Comparison of ENCODE assay signal across 8 cellular contexts in genomic region chr11:117143871-117144476, GRCh38. TPM values are rescaled to one million over a fixed set of nuclear protein-coding genes. Genes with fewer than 3 reads are reported as not detected.
A peak's percentile ranks its signal among the peaks of the same experiment; 100 is the strongest.
DNase-seq lines count a peak whose midpoint lies in the region; ATAC-seq, FAIRE-seq and TF ChIP-seq lines count a peak whose summit lies in the region.

TSS of gene PAFAH1B2 (plus strand) at chr11:117144287. CDS start at chr11:117152448, 8,161 bp downstream.

- no peak for TF ChIP-seq EP300 in ovary (IDR thresholded peaks at IDR 0.05)

- no peak for TF ChIP-seq CTCF in ovary (IDR thresholded peaks at IDR 0.05)

- WGBS in ovary, 3 donors = 0 to 1% (median 1%) methylated on average over 41 to 48 of the region's 48 CpGs
- WGBS in thymus = under 1% methylated on average over 48 of the region's 48 CpGs

- H3K9me3 ChIP-seq in ovary (no peaks in the 10 kb centered on the region), thymus (ENCODE audit: control insufficient read depth) (no peaks in the 10 kb centered on the region)

- intact Hi-C loops in Right ventricle myocardium inferior (cut with DNase I) = loop anchor here (1.0 to 5.0 kb wide), 2 partner anchors 33 to 77 kb away; partner anchors contain the start of gene SIDT2
- intact Hi-C loops in ovary (cut with DNase I) = no loop called here

- H3K27ac ChIP-seq in ovary (peak within 1 kb of the TSS; percentile 52 to 87), thymus (ENCODE audit: low read depth) (peak within 1 kb of the TSS; percentile 96)

- H3K4me3 ChIP-seq in ovary = peak within 1 kb of the TSS; percentile 86
- H3K4me3 ChIP-seq in thymus (ENCODE audit: low read length) = peak within 1 kb of the TSS; percentile 98

- H3K4me1 ChIP-seq in ovary (ENCODE audit: insufficient read depth) (peaks cover 11% of the 10 kb centered on the region), thymus (ENCODE audit: control insufficient read depth, insufficient read depth, low read length) (peaks cover 9% of the 10 kb centered on the region)

- peak; percentile 97 for FAIRE-seq in GM12891 (lab: Jason Lieb, UNC)

- ATAC-seq in HG02798 (IDR thresholded peaks at IDR 0.05; ENCODE audit: poor library complexity, unreplicated experiment) = peak; percentile 98
- ATAC-seq in Right ventricle myocardium inferior = peak; percentile 98

- H3K27me3 ChIP-seq in ovary (no peaks in the 10 kb centered on the region), thymus (ENCODE audit: control insufficient read depth, insufficient read depth) (no peaks in the 10 kb centered on the region)

- no peaks in the 10 kb centered on the region for H3K36me3 ChIP-seq in ovary
- peaks cover 12% of the 10 kb centered on the region for H3K36me3 ChIP-seq in thymus (ENCODE audit: control insufficient read depth, insufficient read depth)

- peak; percentile 98 for DNase-seq in GM12891 (ENCODE audit: insufficient read length, low spot score)
- DNase-seq in NCI-H1417 treated with DMSO at 0.1 percent for 48 hours (lab: John Stamatoyannopoulos, UW) = peak; percentile 82
- DNase-seq in SW 1271 (lab: John Stamatoyannopoulos, UW) = peak; percentile 55 to 81
- peak; percentile 90 for DNase-seq in activated naive CD8-positive, alpha-beta T cell treated with anti-CD3 and anti-CD28 coated beads, Interleukin-2, amount 50 U/mL, for 16 hours (ENCODE audit: low read depth, low spot score)
- DNase-seq in Right ventricle myocardium inferior (ENCODE audit: missing footprints) = peak; percentile 97
- peak; percentile 96 to 97 (median 97) for DNase-seq in ovary

- peak; percentile 42; the same call in 1 of the 2 replicates for TF ChIP-seq POLR2A in GM12891 (IDR thresholded peaks at IDR 0.05; ENCODE audit: low read depth, low read length)
- TF ChIP-seq POLR2A in ovary (IDR thresholded peaks at IDR 0.05) = no peak

TF ChIP-seq in GM12891, 5 proteins besides CTCF, POLR2A, EP300 and RAD21:
- peak; percentile 48; the same call in 1 of the 2 replicates for TF ChIP-seq POLR2AphosphoS5 (IDR thresholded peaks at IDR 0.05; ENCODE audit: low read depth, low read length)
- TF ChIP-seq PAX5 (IDR thresholded peaks at IDR 0.05; ENCODE audit: insufficient read depth, low read length, severe bottlenecking) = peak; percentile 80
- TF ChIP-seq TAF1 (IDR thresholded peaks at IDR 0.05; ENCODE audit: low read depth, low read length) = peak; percentile 72; the same call in 1 of the 2 replicates
- peak; percentile 48 for TF ChIP-seq SPI1 (IDR thresholded peaks at IDR 0.05; ENCODE audit: low read depth, low read length)
- no peak for TF ChIP-seq POU2F2 (IDR thresholded peaks at IDR 0.05; ENCODE audit: low read depth, low read length)

RNA-seq across cellular contexts. Expression of gene PAFAH1B2, which starts in this region (rescaled TPM):
- 9.2 TPM for polyA plus RNA-seq in GM12891 (2012; ENCODE audit: low read depth, missing spikeins)
- total RNA-seq in Right ventricle myocardium inferior (52.3 TPM), ovary (10 to 100 TPM; 57.2 to 95.6 (median 83.3) TPM)
- polyA plus RNA-seq in ovary (10 to 100 TPM; 23.0 to 45.9 TPM), thymus (35.2 TPM)

Comparison
In these comparisons a context has a peak if more than half of its experiments do, and no peak if none do; other contexts are left out.
1. Peak in every context shown above with its lines: DNase-seq, ATAC-seq, H3K4me3 ChIP-seq and H3K27ac ChIP-seq.